8 cellular contexts compared by ENCODE assay signal in genomic region chr1:150487763-150488115, GRCh38. TPM values are rescaled to one million over a fixed set of nuclear protein-coding genes. Genes with fewer than 3 reads are reported as not detected.
DNase-seq lines count a peak whose midpoint lies in the region; ATAC-seq lines count a peak whose summit lies in the region.

No MANE protein-coding gene starts in this region.

- H3K27ac ChIP-seq in iPS-20b (ENCODE audit: low read length) = peak overlapping the region; percentile 59
- H3K27ac ChIP-seq in subcutaneous abdominal adipose tissue (ENCODE audit: low read depth, low read length) = peak overlapping the region; percentile 57

- H3K36me3 Mint-ChIP-seq in activated T-helper 17 cell treated with anti-CD3 and anti-CD28 coated beads, Interleukin-2, amount 50 U/mL, for 72 hours (ENCODE audit: low read depth) = peaks cover 39% of the 10 kb centered on the region

- DNase-seq in NCI-H510A treated with DMSO at 0.1 percent for 48 hours (lab: John Stamatoyannopoulos, UW) (peak; percentile 19), NCI-H510A (lab: John Stamatoyannopoulos, UW) (no peak), NCI-H2029 (lab: John Stamatoyannopoulos, UW) (no peak)

- H3K36me3 ChIP-seq in iPS-20b (ENCODE audit: insufficient read depth, low read depth, low read length) = peaks cover 36% of the 10 kb centered on the region
- peaks cover 4 to 26% (median 17%) of the 10 kb centered on the region in 5 donors for H3K36me3 ChIP-seq in subcutaneous abdominal adipose tissue (ENCODE audit: control insufficient read depth in 5 of 5, insufficient read depth in 5 of 5, low read length in 5 of 5)

- no peak for ATAC-seq in activated T-helper 17 cell treated with anti-CD3 and anti-CD28 coated beads, Interleukin-2, amount 50 U/mL, for 72 hours (replicated peaks)
- no peak for ATAC-seq in HG02610 (IDR thresholded peaks at IDR 0.05; ENCODE audit: unreplicated experiment)
- no peak for ATAC-seq in HG02973 (IDR thresholded peaks at IDR 0.05; ENCODE audit: unreplicated experiment)

- H3K4me3 ChIP-seq in iPS-20b (ENCODE audit: low read length) = peak overlapping the region; percentile 89
- peak overlapping the region; percentile 90 to 99 (median 94) for H3K4me3 ChIP-seq in subcutaneous abdominal adipose tissue (ENCODE audit: low read depth in 1 of 5, low read length in 5 of 5)

- H3K27ac Mint-ChIP-seq in activated T-helper 17 cell treated with anti-CD3 and anti-CD28 coated beads, Interleukin-2, amount 50 U/mL, for 72 hours = peak overlapping the region; percentile 96

- H3K9me3 Mint-ChIP-seq in activated T-helper 17 cell treated with anti-CD3 and anti-CD28 coated beads, Interleukin-2, amount 50 U/mL, for 72 hours = no peaks in the 10 kb centered on the region

- peak overlapping the region; percentile 99 for H3K4me3 Mint-ChIP-seq in activated T-helper 17 cell treated with anti-CD3 and anti-CD28 coated beads, Interleukin-2, amount 50 U/mL, for 72 hours

- H3K4me1 ChIP-seq in iPS-20b (ENCODE audit: insufficient read depth, low read length) (no peaks in the 10 kb centered on the region), subcutaneous abdominal adipose tissue (ENCODE audit: control insufficient read depth in 5 of 5, insufficient read depth in 5 of 5, low read length in 5 of 5) (peaks cover 4 to 11% (median 10%) of the 10 kb centered on the region in 5 donors)

- no peaks in the 10 kb centered on the region for H3K9me3 ChIP-seq in iPS-20b (ENCODE audit: insufficient read depth, low read depth, low read length)
- H3K9me3 ChIP-seq in subcutaneous abdominal adipose tissue (ENCODE audit: control insufficient read depth in 5 of 5, low read length in 5 of 5) = no peaks in the 10 kb centered on the region

- peak overlapping the region; percentile 94 for H3K9ac ChIP-seq in iPS-20b (ENCODE audit: low read depth, low read length)
- peak overlapping the region; percentile 52 to 93 (median 89) for H3K9ac ChIP-seq in subcutaneous abdominal adipose tissue (ENCODE audit: low read length in 5 of 5)

- peaks cover 15% of the 10 kb centered on the region for H3K4me1 Mint-ChIP-seq in activated T-helper 17 cell treated with anti-CD3 and anti-CD28 coated beads, Interleukin-2, amount 50 U/mL, for 72 hours

- H3K27me3 Mint-ChIP-seq in activated T-helper 17 cell treated with anti-CD3 and anti-CD28 coated beads, Interleukin-2, amount 50 U/mL, for 72 hours = no peaks in the 10 kb centered on the region

- H3K27me3 ChIP-seq in iPS-20b (ENCODE audit: insufficient read depth, low read length) = no peaks in the 10 kb centered on the region
- H3K27me3 ChIP-seq in subcutaneous abdominal adipose tissue (ENCODE audit: control insufficient read depth in 5 of 5, insufficient read depth in 4 of 5, low read length in 5 of 5) = no peaks in the 10 kb centered on the region

RNA-seq across cellular contexts. Expression of gene TARS2, which starts 0.5 kb away (rescaled TPM):
- 10 to 100 TPM; 28.8 to 35.3 TPM for total RNA-seq in activated T-helper 17 cell treated with anti-CD3 and anti-CD28 coated beads, Interleukin-2, amount 50 U/mL, for 72 hours

RNA-seq across cellular contexts. Expression of gene ECM1, which starts 20.2 kb away (rescaled TPM):
- total RNA-seq in activated T-helper 17 cell treated with anti-CD3 and anti-CD28 coated beads, Interleukin-2, amount 50 U/mL, for 72 hours = 1 to 10 TPM; 1.1 to 2.0 TPM

RNA-seq across cellular contexts. Expression of gene FALEC, which starts 27.8 kb away (rescaled TPM):
- total RNA-seq in activated T-helper 17 cell treated with anti-CD3 and anti-CD28 coated beads, Interleukin-2, amount 50 U/mL, for 72 hours = 1 to 10 TPM in 1 of 2 donors, not detected in 1; 1.2 TPM
